Comparison of ENCODE assay signal across 1 cellular context in genomic region chr7:151571471-151571870, GRCh38.
TF ChIP-seq lines count a peak whose summit lies in the region.

No MANE protein-coding gene starts in this region.

TF ChIP-seq in IMR-90, 13 proteins besides CTCF, POLR2A, EP300 and RAD21:
- no peak for TF ChIP-seq RCOR1 (IDR thresholded peaks at IDR 0.05; ENCODE audit: insufficient replicate concordance, low read length)
- TF ChIP-seq CEBPB (IDR thresholded peaks at IDR 0.05; ENCODE audit: low read depth, low read length) = peak; percentile 54
- TF ChIP-seq USF2 (IDR thresholded peaks at IDR 0.05; ENCODE audit: low read depth, low read length) = no peak
- TF ChIP-seq MAFK (IDR thresholded peaks at IDR 0.05; ENCODE audit: low read depth, low read length) = no peak
- TF ChIP-seq ELK1 (IDR thresholded peaks at IDR 0.05; ENCODE audit: borderline replicate concordance, low read depth, low read length) = no peak
- no peak for TF ChIP-seq MAZ (IDR thresholded peaks at IDR 0.05; ENCODE audit: borderline replicate concordance, low read depth, low read length)
